17 cellular contexts compared by ENCODE assay signal in genomic region chrX:16834811-16835210, GRCh38.
"Had no signal": no experiment of that assay in that cellular context is flagged by ENCODE, and none has a peak within 500 bp of the region (broad histone marks: within the 10 kb centered on the region; RNA-seq: fewer than 3 reads in every experiment).

No MANE protein-coding gene starts in this region.

- H3K4me3 ChIP-seq: heart right ventricle, left lung, thoracic aorta had no signal

- H3K9me3 Mint-ChIP-seq: activated CD4-positive, alpha-beta T cell treated with anti-CD3 and anti-CD28 coated beads, Interleukin-2, amount 10 ng/mL, durations not matched to agents 7 days and 5 days; activated naive CD4-positive, alpha-beta T cell treated with anti-CD3 and anti-CD28 coated beads for 36 hours; activated naive CD8-positive, alpha-beta T cell treated with anti-CD3 and anti-CD28 coated beads, Interleukin-2, amount 50 U/mL, for 24 hours; activated T-helper 2 cell treated with anti-CD3 and anti-CD28 coated beads, Interferon-gamma antibody, Interleukin-2, Interleukin-4, amounts not matched to agents 10 μg/mL and 5 μg/mL and 100 μg/mL, durations not matched to agents 14 hours and 24 hours and 36 hours; brain; central memory CD8-positive, alpha-beta T cell; stimulated activated naive CD8-positive, alpha-beta T cell treated with anti-CD3 and anti-CD28 coated beads, Interleukin-15, amount 100 ng/mL, for 72 hours had no signal

- H3K27me3 ChIP-seq: heart right ventricle, left lung had no signal

- DNase-seq: activated CD4-positive, alpha-beta T cell treated with anti-CD3 and anti-CD28 coated beads, Interleukin-2, amount 10 ng/mL, durations not matched to agents 7 days and 5 days; activated naive CD4-positive, alpha-beta T cell treated with anti-CD3 and anti-CD28 coated beads for 36 hours; activated naive CD8-positive, alpha-beta T cell treated with anti-CD3 and anti-CD28 coated beads, Interleukin-2, amount 50 U/mL, for 24 hours; effector CD8-positive, alpha-beta T cell; foreskin melanocyte; heart right ventricle; left lung; stimulated activated CD4-positive, alpha-beta T cell treated with anti-CD3 and anti-CD28 coated beads, Interleukin-1b, Interleukin-23, amount 100 ng/mL, for 48 hours; stimulated activated naive CD8-positive, alpha-beta T cell treated with anti-CD3 and anti-CD28 coated beads, Interleukin-15, amount 100 ng/mL, for 72 hours; T-helper 9 cell had no signal

- H3K27ac Mint-ChIP-seq: activated CD4-positive, alpha-beta T cell treated with anti-CD3 and anti-CD28 coated beads, Interleukin-2, amount 10 ng/mL, durations not matched to agents 7 days and 5 days; activated naive CD4-positive, alpha-beta T cell treated with anti-CD3 and anti-CD28 coated beads for 36 hours; activated naive CD8-positive, alpha-beta T cell treated with anti-CD3 and anti-CD28 coated beads, Interleukin-2, amount 50 U/mL, for 24 hours; activated T-helper 2 cell treated with anti-CD3 and anti-CD28 coated beads, Interferon-gamma antibody, Interleukin-2, Interleukin-4, amounts not matched to agents 10 μg/mL and 5 μg/mL and 100 μg/mL, durations not matched to agents 14 hours and 24 hours and 36 hours had no signal

- FAIRE-seq: endothelial cell of umbilical vein, keratinocyte had no signal

- H3K27ac ChIP-seq: heart right ventricle, left lung, thoracic aorta had no signal

- ATAC-seq: activated naive CD8-positive, alpha-beta T cell treated with anti-CD3 and anti-CD28 coated beads, Interleukin-2, amount 50 U/mL, for 24 hours; left lung; sciatic nerve; stimulated activated naive CD8-positive, alpha-beta T cell treated with anti-CD3 and anti-CD28 coated beads, Interleukin-15, amount 100 ng/mL, for 72 hours had no signal

- H3K4me3 Mint-ChIP-seq: activated CD4-positive, alpha-beta T cell treated with anti-CD3 and anti-CD28 coated beads, Interleukin-2, amount 10 ng/mL, durations not matched to agents 7 days and 5 days; activated naive CD4-positive, alpha-beta T cell treated with anti-CD3 and anti-CD28 coated beads for 36 hours; activated naive CD8-positive, alpha-beta T cell treated with anti-CD3 and anti-CD28 coated beads, Interleukin-2, amount 50 U/mL, for 24 hours; brain; central memory CD8-positive, alpha-beta T cell; stimulated activated naive CD8-positive, alpha-beta T cell treated with anti-CD3 and anti-CD28 coated beads, Interleukin-15, amount 100 ng/mL, for 72 hours had no signal

- H3K4me1 ChIP-seq: left lung had no signal

- H3K4me1 Mint-ChIP-seq: activated CD4-positive, alpha-beta T cell treated with anti-CD3 and anti-CD28 coated beads, Interleukin-2, amount 10 ng/mL, durations not matched to agents 7 days and 5 days; central memory CD8-positive, alpha-beta T cell; stimulated activated naive CD8-positive, alpha-beta T cell treated with anti-CD3 and anti-CD28 coated beads, Interleukin-15, amount 100 ng/mL, for 72 hours had no signal

- H3K27me3 Mint-ChIP-seq: activated CD4-positive, alpha-beta T cell treated with anti-CD3 and anti-CD28 coated beads, Interleukin-2, amount 10 ng/mL, durations not matched to agents 7 days and 5 days; activated naive CD8-positive, alpha-beta T cell treated with anti-CD3 and anti-CD28 coated beads, Interleukin-2, amount 50 U/mL, for 24 hours; brain; central memory CD8-positive, alpha-beta T cell; stimulated activated naive CD8-positive, alpha-beta T cell treated with anti-CD3 and anti-CD28 coated beads, Interleukin-15, amount 100 ng/mL, for 72 hours had no signal
